ENCODE assay signal across 8 cellular contexts in the genomic region with DNA sequence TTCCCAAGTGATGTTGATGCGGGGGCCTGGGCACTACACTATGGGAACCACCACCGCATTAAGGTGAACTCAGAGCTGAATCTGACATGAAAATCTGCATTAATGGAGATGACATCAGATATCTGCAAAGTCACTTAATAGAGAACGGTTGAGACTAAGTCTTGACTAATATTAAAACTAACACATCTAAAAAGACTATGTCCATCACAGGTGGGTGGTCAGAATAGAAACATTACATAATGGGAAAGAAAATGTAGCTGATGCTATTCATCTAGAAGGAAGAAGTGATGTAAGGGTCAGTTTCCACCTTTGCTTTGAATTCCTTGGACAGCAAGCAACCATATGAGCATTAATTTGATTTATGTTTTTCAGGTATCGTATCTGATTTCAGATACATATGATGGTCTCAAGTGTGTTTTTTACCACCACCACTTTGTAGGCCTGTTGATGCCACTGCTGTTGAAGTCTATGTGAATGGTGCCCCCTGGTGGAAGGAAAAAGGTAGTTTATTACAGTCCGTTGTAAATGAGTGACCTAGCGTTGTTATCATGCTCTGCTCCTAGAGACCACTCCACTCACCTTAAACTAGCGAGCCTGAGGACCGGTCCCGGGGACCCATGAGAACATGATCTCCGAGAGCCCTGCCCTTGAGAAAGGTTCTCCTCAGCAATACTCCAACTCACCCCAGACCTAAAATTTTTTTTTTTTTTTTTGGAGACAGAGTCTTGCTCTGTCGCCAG.
DNase-seq lines count a peak whose midpoint lies in the region; ATAC-seq, FAIRE-seq and TF ChIP-seq lines count a peak whose summit lies in the region.

No MANE protein-coding gene starts in this region.

- H3K36me3 ChIP-seq in Panc1 (ENCODE audit: control insufficient read depth, insufficient read depth, low read length) (no peaks in the 10 kb centered on the region), trophoblast cell (ENCODE audit: control insufficient read depth in 1 of 2, insufficient read depth in 2 of 2, low read length in 2 of 2) (peaks cover 3 to 6% of the 10 kb centered on the region in 2 experiments)

- H2BK5ac ChIP-seq in trophoblast cell (ENCODE audit: low read depth, low read length, poor library complexity) = no peak overlapping the region

- peak; percentile 45 for FAIRE-seq in H54 (lab: Jason Lieb, UNC)

- no peak overlapping the region for H3K4me2 ChIP-seq in trophoblast cell (ENCODE audit: low read length)

- DNase-seq in GM10266 (ENCODE audit: extremely low spot score) (peak; percentile 65), H54 (ENCODE audit: insufficient read length, low spot score) (peak; percentile 41), Kasumi-1 (lab: John Stamatoyannopoulos, UW) (peak; percentile 74 to 88), Panc1 (ENCODE audit: low read depth, low spot score) (no peak), germinal center (ENCODE audit: low spot score) (peak; percentile 72), trophoblast cell (peak; percentile 62 to 93)
- DNase-seq in activated T-helper 2 cell treated with anti-CD3 and anti-CD28 coated beads, Interferon-gamma antibody, Interleukin-2, Interleukin-4, amounts not matched to agents 10 μg/mL and 5 μg/mL and 100 μg/mL, durations not matched to agents 14 hours and 24 hours and 36 hours (ENCODE audit: low spot score) = peak; percentile 36

- H3K27ac Mint-ChIP-seq in activated T-helper 2 cell treated with anti-CD3 and anti-CD28 coated beads, Interferon-gamma antibody, Interleukin-2, Interleukin-4, amounts not matched to agents 10 μg/mL and 5 μg/mL and 100 μg/mL, durations not matched to agents 14 hours and 24 hours and 36 hours = peak overlapping the region; percentile 44

- no peak for TF ChIP-seq POLR2A in H54 (IDR thresholded peaks at IDR 0.05; ENCODE audit: low read depth, low read length)

- H3K14ac ChIP-seq in trophoblast cell (ENCODE audit: low read length) = no peak overlapping the region

- H3K9me3 ChIP-seq in Panc1 (ENCODE audit: control insufficient read depth, insufficient read depth, low read depth, low read length) (no peaks in the 10 kb centered on the region), trophoblast cell (ENCODE audit: insufficient read depth, low read depth, low read length) (no peaks in the 10 kb centered on the region)

- intact Hi-C loops in Panc1 (cut with micrococcal nuclease; ENCODE audit: unreplicated experiment) = loop anchor here (2.0 to 5.0 kb wide), 2 partner anchors 210 to 281 kb away; no protein-coding TSS in a partner anchor
- intact Hi-C loops in activated T-helper 2 cell treated with anti-CD3 and anti-CD28 coated beads, Interferon-gamma antibody, Interleukin-2, Interleukin-4, amounts not matched to agents 10 μg/mL and 5 μg/mL and 100 μg/mL, durations not matched to agents 14 hours and 24 hours and 36 hours (cut with micrococcal nuclease) = loop anchor here (1.0 to 5.0 kb wide), 5 partner anchors 35 to 475 kb away; no protein-coding TSS in a partner anchor

- no peak overlapping the region for H3K4me3 Mint-ChIP-seq in activated T-helper 2 cell treated with anti-CD3 and anti-CD28 coated beads, Interferon-gamma antibody, Interleukin-2, Interleukin-4, amounts not matched to agents 10 μg/mL and 5 μg/mL and 100 μg/mL, durations not matched to agents 14 hours and 24 hours and 36 hours (ENCODE audit: low read depth)

- H4K91ac ChIP-seq in trophoblast cell (ENCODE audit: low read depth, low read length) = no peak overlapping the region

- H3K4me3 ChIP-seq in Panc1 (ENCODE audit: low read depth in 2 of 2, low read length in 2 of 2) (no peak overlapping the region), trophoblast cell (ENCODE audit: low read depth, low read length) (no peak overlapping the region)

- WGBS in trophoblast cell (ENCODE audit: extremely low coverage, insufficient coverage, insufficient read length) = no CpG with 5 or more reads among the region's 11 CpGs

- CTCF ChIA-PET in Panc1 (lab: Charles Lee) = interaction anchor here (0.5 to 0.6 kb wide), 2 partner anchors 14 to 21 kb away, joined by 5 to 10 read pairs; no protein-coding TSS in a partner anchor

- no peak overlapping the region for H3K27ac ChIP-seq in Panc1 (ENCODE audit: low read length)
- H3K27ac ChIP-seq in trophoblast cell (ENCODE audit: low read depth, low read length) = no peak overlapping the region

- ATAC-seq in Panc1 (peak; percentile 93), HG03095 (IDR thresholded peaks at IDR 0.05; ENCODE audit: unreplicated experiment) (no peak)

- H3K27me3 ChIP-seq in Panc1 (ENCODE audit: control insufficient read depth, insufficient read depth, low read length) (no peaks in the 10 kb centered on the region), trophoblast cell (ENCODE audit: insufficient read depth, low read length) (no peaks in the 10 kb centered on the region)

- no peak overlapping the region for H3K9ac ChIP-seq in trophoblast cell (ENCODE audit: low read length)

- peaks cover 25% of the 10 kb centered on the region for H3K4me1 Mint-ChIP-seq in activated T-helper 2 cell treated with anti-CD3 and anti-CD28 coated beads, Interferon-gamma antibody, Interleukin-2, Interleukin-4, amounts not matched to agents 10 μg/mL and 5 μg/mL and 100 μg/mL, durations not matched to agents 14 hours and 24 hours and 36 hours (ENCODE audit: low read depth)

- H3K79me2 ChIP-seq in trophoblast cell (ENCODE audit: control insufficient read depth, insufficient read depth, low read length, poor library complexity) = no peaks in the 10 kb centered on the region

- no peak overlapping the region for H3K23ac ChIP-seq in trophoblast cell (ENCODE audit: low read length)

- no peak overlapping the region for H4K8ac ChIP-seq in trophoblast cell (ENCODE audit: low read depth, low read length)

- no peak overlapping the region for H4K12ac ChIP-seq in trophoblast cell (ENCODE audit: low read depth, low read length)

- no peaks in the 10 kb centered on the region for H3K4me1 ChIP-seq in Panc1 (ENCODE audit: control insufficient read depth, insufficient read depth, low read length)
- peaks cover 0 to 3% of the 10 kb centered on the region in 2 experiments for H3K4me1 ChIP-seq in trophoblast cell (ENCODE audit: control insufficient read depth in 1 of 2, insufficient read depth in 2 of 2, low read length in 2 of 2)

- peaks cover 2% of the 10 kb centered on the region for H3K79me1 ChIP-seq in trophoblast cell (ENCODE audit: low read length)

- POLR2A ChIA-PET in Panc1 (lab: Charles Lee) = no interaction called here

- no peak overlapping the region for H3K4ac ChIP-seq in trophoblast cell (ENCODE audit: low read depth, low read length)

- H2AFZ ChIP-seq in trophoblast cell (ENCODE audit: insufficient read depth, low read length, poor library complexity) = no peak overlapping the region

- TF ChIP-seq CTCF in GM10266 (IDR thresholded peaks at IDR 0.05; ENCODE audit: control insufficient read depth, insufficient read depth, low read depth, missing control alignments) (peak; percentile 60), Panc1 (IDR thresholded peaks at IDR 0.05) (peak; percentile 64)

- BruUV-seq in Panc1 (replicated peaks; lab: Mats Ljungman, UMichigan) = no TSS peak

- H3K18ac ChIP-seq in trophoblast cell (ENCODE audit: low read length) = no peak overlapping the region

- in situ Hi-C loops in Panc1 (cut with HindIII; ENCODE audit: low pct_unique_long_range_greater_than_20kb, low sequenced_read_pairs) = no loop called here

- no peaks in the 10 kb centered on the region for H3K9me3 Mint-ChIP-seq in activated T-helper 2 cell treated with anti-CD3 and anti-CD28 coated beads, Interferon-gamma antibody, Interleukin-2, Interleukin-4, amounts not matched to agents 10 μg/mL and 5 μg/mL and 100 μg/mL, durations not matched to agents 14 hours and 24 hours and 36 hours

- H2BK120ac ChIP-seq in trophoblast cell (ENCODE audit: insufficient read depth, low read length, poor library complexity) = no peak overlapping the region

- H2AK5ac ChIP-seq in trophoblast cell (ENCODE audit: low read length) = no peak overlapping the region

- H3K27me3 Mint-ChIP-seq in activated T-helper 2 cell treated with anti-CD3 and anti-CD28 coated beads, Interferon-gamma antibody, Interleukin-2, Interleukin-4, amounts not matched to agents 10 μg/mL and 5 μg/mL and 100 μg/mL, durations not matched to agents 14 hours and 24 hours and 36 hours (ENCODE audit: low read depth) = no peaks in the 10 kb centered on the region

- H3K36me3 Mint-ChIP-seq in activated T-helper 2 cell treated with anti-CD3 and anti-CD28 coated beads, Interferon-gamma antibody, Interleukin-2, Interleukin-4, amounts not matched to agents 10 μg/mL and 5 μg/mL and 100 μg/mL, durations not matched to agents 14 hours and 24 hours and 36 hours (ENCODE audit: low read depth) = peaks cover 24% of the 10 kb centered on the region

- no peak overlapping the region for H2BK12ac ChIP-seq in trophoblast cell (ENCODE audit: low read length)
